ENCODE assay signal across 8 cellular contexts in genomic region chr15:92900712-92901052, GRCh38. TPM values are rescaled to one million over a fixed set of nuclear protein-coding genes. Genes with fewer than 3 reads are reported as not detected.
DNase-seq lines count a peak whose midpoint lies in the region; ATAC-seq and TF ChIP-seq lines count a peak whose summit lies in the region.

No MANE protein-coding gene starts in this region.

- H3K36me3 Mint-ChIP-seq in activated CD4-positive, alpha-beta memory T cell treated with anti-CD3 and anti-CD28 coated beads, Interleukin-2, amount 10 ng/mL, durations not matched to agents 7 days and 5 days (ENCODE audit: low read depth) = peaks cover 85% of the 10 kb centered on the region
- H3K36me3 Mint-ChIP-seq in stimulated activated memory B cell treated with anti-CD40 and anti-IgM and Interleukin-4, amounts not matched to agents 10 μg/mL and 1 μg/mL and 100 μg/mL, for 72 hours = peaks cover 56% of the 10 kb centered on the region

- CTCF ChIA-PET in activated CD4-positive, alpha-beta memory T cell treated with anti-CD3 and anti-CD28 coated beads, Interleukin-2, amount 10 ng/mL, durations not matched to agents 7 days and 5 days (lab: Charles Lee) = interaction anchor here (1.0 to 10.0 kb wide), 13 partner anchors 7 to 103 kb away, joined by 3 to 116 read pairs (median 6); no protein-coding TSS in a partner anchor

- H3K4me3 ChIP-seq in iPS-11a (ENCODE audit: low read depth, low read length) = peak overlapping the region; percentile 96

- no peak for ATAC-seq in stimulated activated memory B cell treated with anti-CD40 and anti-IgM and Interleukin-4, amounts not matched to agents 10 μg/mL and 1 μg/mL and 100 μg/mL, for 72 hours
- ATAC-seq in GM21737 (IDR thresholded peaks at IDR 0.05; ENCODE audit: unreplicated experiment) = no peak

- POLR2A ChIA-PET in activated CD4-positive, alpha-beta memory T cell treated with anti-CD3 and anti-CD28 coated beads, Interleukin-2, amount 10 ng/mL, durations not matched to agents 7 days and 5 days (lab: Charles Lee) = interaction anchor here (0.7 to 11.6 kb wide), 18 partner anchors 8 to 105 kb away, joined by 3 to 1323 read pairs (median 6); no protein-coding TSS in a partner anchor

- H3K4me3 Mint-ChIP-seq in activated CD4-positive, alpha-beta memory T cell treated with anti-CD3 and anti-CD28 coated beads, Interleukin-2, amount 10 ng/mL, durations not matched to agents 7 days and 5 days = peak overlapping the region; percentile 92
- H3K4me3 Mint-ChIP-seq in stimulated activated memory B cell treated with anti-CD40 and anti-IgM and Interleukin-4, amounts not matched to agents 10 μg/mL and 1 μg/mL and 100 μg/mL, for 72 hours = peak overlapping the region; percentile 99

- TF ChIP-seq CTCF in GM10266 (IDR thresholded peaks at IDR 0.05; ENCODE audit: control insufficient read depth, insufficient read depth, low read depth, missing control alignments) = no peak

- H3K27ac Mint-ChIP-seq in activated CD4-positive, alpha-beta memory T cell treated with anti-CD3 and anti-CD28 coated beads, Interleukin-2, amount 10 ng/mL, durations not matched to agents 7 days and 5 days = peak overlapping the region; percentile 99
- peak overlapping the region; percentile 99 for H3K27ac Mint-ChIP-seq in stimulated activated memory B cell treated with anti-CD40 and anti-IgM and Interleukin-4, amounts not matched to agents 10 μg/mL and 1 μg/mL and 100 μg/mL, for 72 hours

- peaks cover 50% of the 10 kb centered on the region for H3K4me1 Mint-ChIP-seq in activated CD4-positive, alpha-beta memory T cell treated with anti-CD3 and anti-CD28 coated beads, Interleukin-2, amount 10 ng/mL, durations not matched to agents 7 days and 5 days
- peaks cover 58% of the 10 kb centered on the region for H3K4me1 Mint-ChIP-seq in stimulated activated memory B cell treated with anti-CD40 and anti-IgM and Interleukin-4, amounts not matched to agents 10 μg/mL and 1 μg/mL and 100 μg/mL, for 72 hours

- DNase-seq in DMS53 (lab: John Stamatoyannopoulos, UW) (peak; percentile 37), DMS53 treated with DMSO at 0.1 percent for 48 hours (lab: John Stamatoyannopoulos, UW; ENCODE audit: unreplicated experiment) (no peak), globus pallidus (ENCODE audit: low spot score) (no peak), GM10266 (ENCODE audit: extremely low spot score) (no peak)
- DNase-seq in activated CD4-positive, alpha-beta memory T cell treated with anti-CD3 and anti-CD28 coated beads, Interleukin-2, amount 10 ng/mL, durations not matched to agents 7 days and 5 days = no peak

- peaks cover 7% of the 10 kb centered on the region for H3K9me3 Mint-ChIP-seq in activated CD4-positive, alpha-beta memory T cell treated with anti-CD3 and anti-CD28 coated beads, Interleukin-2, amount 10 ng/mL, durations not matched to agents 7 days and 5 days
- H3K9me3 Mint-ChIP-seq in stimulated activated memory B cell treated with anti-CD40 and anti-IgM and Interleukin-4, amounts not matched to agents 10 μg/mL and 1 μg/mL and 100 μg/mL, for 72 hours = peaks cover 7% of the 10 kb centered on the region

- no peaks in the 10 kb centered on the region for H3K27me3 Mint-ChIP-seq in activated CD4-positive, alpha-beta memory T cell treated with anti-CD3 and anti-CD28 coated beads, Interleukin-2, amount 10 ng/mL, durations not matched to agents 7 days and 5 days
- no peaks in the 10 kb centered on the region for H3K27me3 Mint-ChIP-seq in stimulated activated memory B cell treated with anti-CD40 and anti-IgM and Interleukin-4, amounts not matched to agents 10 μg/mL and 1 μg/mL and 100 μg/mL, for 72 hours

RNA-seq across cellular contexts. Expression of gene CHD2, which starts 0.6 kb away (rescaled TPM):
- 100 to 1,000 TPM; 141 to 155 TPM for total RNA-seq in activated CD4-positive, alpha-beta memory T cell treated with anti-CD3 and anti-CD28 coated beads, Interleukin-2, amount 10 ng/mL, durations not matched to agents 7 days and 5 days
